Comparison of ENCODE assay signal across 8 cellular contexts in the genomic region with DNA sequence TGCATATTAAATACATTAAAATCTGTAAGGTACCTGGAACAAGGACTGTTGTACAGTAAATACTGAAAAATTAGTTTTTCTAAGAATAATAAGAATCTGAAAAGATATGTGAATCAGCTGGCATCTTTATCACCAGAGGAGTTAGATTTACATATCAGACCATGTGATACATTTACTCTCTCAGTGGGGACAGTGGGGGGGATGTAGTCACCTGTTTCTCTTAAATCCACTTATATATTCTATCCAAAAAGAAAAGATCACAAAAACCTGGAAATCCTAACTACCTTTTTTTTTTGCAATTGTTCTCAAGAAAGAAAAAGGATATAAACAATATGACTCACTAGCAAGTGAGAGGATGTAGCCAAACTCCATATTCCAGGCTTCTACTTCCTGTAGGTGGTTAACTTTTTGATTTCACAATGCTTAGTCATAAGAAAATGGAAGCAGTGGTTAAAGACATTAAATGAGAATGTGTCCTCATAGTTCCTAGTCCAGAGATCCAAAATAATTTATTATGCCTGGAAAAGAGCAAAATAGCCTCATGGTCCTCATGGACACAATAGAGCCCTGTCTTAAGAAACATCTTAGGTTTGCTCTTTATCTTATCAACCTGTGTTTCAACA. TPM values are rescaled to one million over a fixed set of nuclear protein-coding genes. Genes with fewer than 3 reads are reported as not detected.
A peak's percentile ranks its signal among the peaks of the same experiment; 100 is the strongest.
DNase-seq lines count a peak whose midpoint lies in the region; ATAC-seq and TF ChIP-seq lines count a peak whose summit lies in the region.

No MANE protein-coding gene starts in this region.

- H3K4me1 ChIP-seq in GM23248 (ENCODE audit: insufficient read depth) (peaks cover 32% of the 10 kb centered on the region), SJSA1 (replicated peaks) (peaks cover 18% of the 10 kb centered on the region), skeletal muscle tissue (ENCODE audit: control insufficient read depth in 3 of 3, insufficient read depth in 3 of 3, low read length in 3 of 3) (no peaks in the 10 kb centered on the region)

- H3K9me3 ChIP-seq in GM23248 (ENCODE audit: low read depth) (no peaks in the 10 kb centered on the region), SJSA1 (replicated peaks) (no peaks in the 10 kb centered on the region), skeletal muscle tissue (ENCODE audit: control insufficient read depth in 3 of 3, low read length in 3 of 3) (no peaks in the 10 kb centered on the region)

- H3K4me2 ChIP-seq in GM23248 (ENCODE audit: unreplicated experiment), result peak overlapping the region; percentile 57

- H3K79me2 ChIP-seq in GM23248 (ENCODE audit: insufficient read depth), result no peaks in the 10 kb centered on the region

- H3K36me3 ChIP-seq in GM23248 (ENCODE audit: low read depth), result no peaks in the 10 kb centered on the region
- H3K36me3 ChIP-seq in SJSA1, result no peaks in the 10 kb centered on the region
- H3K36me3 ChIP-seq in skeletal muscle tissue (ENCODE audit: control insufficient read depth in 3 of 3, insufficient read depth in 3 of 3, low read length in 3 of 3), result no peaks in the 10 kb centered on the region

- ATAC-seq in GM18858 (IDR thresholded peaks at IDR 0.05; ENCODE audit: unreplicated experiment) (no peak), GM21786 (IDR thresholded peaks at IDR 0.05; ENCODE audit: unreplicated experiment) (no peak)

- H3K9ac ChIP-seq in GM23248 (no peak overlapping the region), skeletal muscle tissue (ENCODE audit: low read depth in 1 of 3, low read length in 3 of 3) (no peak overlapping the region)

- peak overlapping the region; percentile 32 for H2AFZ ChIP-seq in GM23248

- H3K4me3 ChIP-seq in GM23248, result peak overlapping the region; percentile 14; the same call in 1 of the 2 replicates
- no peak overlapping the region for H3K4me3 ChIP-seq in SJSA1
- H3K4me3 ChIP-seq in fibroblast of the aortic adventitia (ENCODE audit: low read depth, low read length), result no peak overlapping the region
- H3K4me3 ChIP-seq in skeletal muscle tissue (ENCODE audit: low read length in 3 of 3), result no peak overlapping the region

- H3K27ac ChIP-seq in GM23248 (peak overlapping the region; percentile 63), SJSA1 (peak overlapping the region; percentile 79), skeletal muscle tissue (ENCODE audit: low read depth, low read length) (peak overlapping the region; percentile 8)

- CTCF ChIA-PET in GM10248 (lab: Yijun Ruan, JAX), result interaction anchor here (1.0 kb wide), 1 partner anchor 31 kb away, joined by 3 read pairs; no protein-coding TSS in a partner anchor

- peaks cover 22% of the 10 kb centered on the region for H3F3A ChIP-seq in GM23248 (ENCODE audit: insufficient read depth)

- no peaks in the 10 kb centered on the region for H3K9me2 ChIP-seq in GM23248 (ENCODE audit: insufficient read depth)

- H4K20me1 ChIP-seq in GM23248 (ENCODE audit: insufficient read depth), result no peaks in the 10 kb centered on the region

- no peaks in the 10 kb centered on the region for H3K27me3 ChIP-seq in GM23248 (replicated peaks; ENCODE audit: insufficient read depth)
- H3K27me3 ChIP-seq in SJSA1 (replicated peaks), result no peaks in the 10 kb centered on the region
- no peaks in the 10 kb centered on the region for H3K27me3 ChIP-seq in skeletal muscle tissue (ENCODE audit: control insufficient read depth in 3 of 3, insufficient read depth in 3 of 3, low read length in 3 of 3)

- no peak for TF ChIP-seq CTCF in fibroblast of the aortic adventitia (IDR thresholded peaks at IDR 0.05; ENCODE audit: insufficient read depth, low read length)
- no peak for TF ChIP-seq CTCF in GM10248 (IDR thresholded peaks at IDR 0.05; ENCODE audit: control extremely low read depth, extremely low read depth, low read depth, missing control alignments)

- POLR2A ChIA-PET in GM10248 (lab: Yijun Ruan, JAX), result no interaction called here

- DNase-seq in GM23248 (peak; percentile 95), SJSA1 (ENCODE audit: low read depth in 1 of 2, low spot score in 2 of 2) (peak in 1 of 2 experiments; percentile 83), fibroblast of the aortic adventitia (ENCODE audit: low read depth) (peak; percentile 94), NCI-H774 (lab: John Stamatoyannopoulos, UW) (no peak), GM10248 (ENCODE audit: extremely low spot score) (no peak)

- in situ Hi-C loops in GM23248 (cut with MboI), result no loop called here

RNA-seq across cellular contexts. Expression of a gene that starts 22.5 kb away (rescaled TPM):
- 0.22 TPM in 1 of 2 replicates, not detected in the other for total RNA-seq in GM23248 (2014; rRNA removed; shearing (Covaris generic))
- 0.35 and 0.59 TPM in 2 replicates for polyA plus RNA-seq in GM23248 (2016; fragmentation: Nextera tagmentation; extraction: Ambion mirVana)
- 0.09 TPM in 1 of 2 replicates, not detected in the other for total RNA-seq in SJSA1 (2014; rRNA removed; shearing (Covaris generic))
- total RNA-seq in fibroblast of the aortic adventitia (ENCODE audit: low replicate concordance) (0.36 and 0.74 TPM in 2 replicates), skeletal muscle tissue (94.5 TPM)

Comparison
In these comparisons a context has a peak if more than half of its experiments do, and no peak if none do; other contexts are left out.
1. DNase-seq: peak in GM23248 (single experiment) and fibroblast of the aortic adventitia (single experiment); none in NCI-H774 (single experiment) and GM10248 (single experiment).
2. H3K27ac ChIP-seq: peak in every context shown above with its lines; median percentile 79 in SJSA1; 63 in GM23248; 8 in skeletal muscle tissue.
3. RNA of a gene that starts 22.5 kb away (total RNA-seq): 94.5 TPM in skeletal muscle tissue (single experiment); 0.36 to 0.74 TPM in fibroblast of the aortic adventitia, 0.22 TPM in GM23248 and 0.09 TPM in SJSA1; every median in the first group is over 10 times any median in the second.